In genomic region chr14:88225721-88226120, GRCh38 we compare ENCODE assay signal across 23 cellular contexts.
"Had no signal": no experiment of that assay in that cellular context is flagged by ENCODE, and none has a peak within 500 bp of the region (broad histone marks: within the 10 kb centered on the region; RNA-seq: fewer than 3 reads in every experiment).

No MANE protein-coding gene starts in this region.

- H2AFZ ChIP-seq: hepatocyte had no signal

- H3K4me3 Mint-ChIP-seq: activated naive CD8-positive, alpha-beta T cell; activated T-cell treated with anti-CD3 and anti-CD28 coated beads, Interleukin-2, amount 50 U/mL, for 24 hours; effector memory CD8-positive, alpha-beta T cell; naive thymus-derived CD8-positive, alpha-beta T cell had no signal

- H3K4me2 ChIP-seq: hepatocyte had no signal

- H3K79me2 ChIP-seq: hepatocyte had no signal

- H3K27me3 ChIP-seq: adrenal gland, ascending aorta, brain microvascular endothelial cell, dorsolateral prefrontal cortex, hepatocyte, right atrium auricular region, spleen had no signal

- H3K9me3 Mint-ChIP-seq: effector memory CD8-positive, alpha-beta T cell had no signal

- H3K4me1 Mint-ChIP-seq: naive thymus-derived CD8-positive, alpha-beta T cell had no signal

- DNase-seq: activated CD4-positive, alpha-beta T cell treated with anti-CD3 and anti-CD28 coated beads, Interleukin-2, amount 50 U/mL, for 4 hours; activated CD8-positive, alpha-beta memory T cell treated with anti-CD3 and anti-CD28 coated beads for 24 hours; activated CD8-positive, alpha-beta memory T cell treated with anti-CD3 and anti-CD28 coated beads, Interleukin-2, amount 50 U/mL, for 4 hours; activated naive CD4-positive, alpha-beta T cell; activated T-cell treated with anti-CD3 and anti-CD28 coated beads, Interleukin-2, amount 50 U/mL, for 24 hours; adrenal gland; brain microvascular endothelial cell; effector memory CD8-positive, alpha-beta T cell; foreskin melanocyte; kidney glomerular epithelial cell; left ventricle myocardium inferior; naive thymus-derived CD8-positive, alpha-beta T cell; spleen; stimulated activated CD4-positive, alpha-beta T cell treated with anti-CD3 and anti-CD28 coated beads, Interleukin-4, amount 100 ng/mL, for 4 hours; stimulated activated naive CD8-positive, alpha-beta T cell treated with anti-CD3 and anti-CD28 coated beads, Interleukin-15, Interleukin-2, amounts not matched to agents 100 U/mL and 50 U/mL, for 24 hours; T-helper 9 cell had no signal

- H3K27ac ChIP-seq: adrenal gland, ascending aorta, brain microvascular endothelial cell, dorsolateral prefrontal cortex, hepatocyte, left ventricle myocardium inferior, prostate gland, right atrium auricular region, spleen had no signal

- H3K4me1 ChIP-seq: adrenal gland, ascending aorta, left ventricle myocardium inferior, prostate gland, right atrium auricular region, spleen had no signal

- H3K36me3 ChIP-seq: adrenal gland, ascending aorta, brain microvascular endothelial cell, left ventricle myocardium inferior, prostate gland, right atrium auricular region, spleen had no signal

- H3K9me3 ChIP-seq: adrenal gland, ascending aorta, prostate gland had no signal

- H3K27ac Mint-ChIP-seq: activated naive CD8-positive, alpha-beta T cell; activated T-cell treated with anti-CD3 and anti-CD28 coated beads, Interleukin-2, amount 50 U/mL, for 24 hours; activated T-helper 2 cell treated with anti-CD3 and anti-CD28 coated beads, Interferon-gamma antibody, Interleukin-2, Interleukin-4, amounts not matched to agents 10 μg/mL and 5 μg/mL and 100 μg/mL, durations not matched to agents 14 hours and 24 hours and 36 hours; effector memory CD8-positive, alpha-beta T cell; naive thymus-derived CD8-positive, alpha-beta T cell had no signal

- H3K4me3 ChIP-seq: adrenal gland, ascending aorta, dorsolateral prefrontal cortex, hepatocyte, left ventricle myocardium inferior, prostate gland, right atrium auricular region, spleen had no signal
